ENCODE assay signal across 8 cellular contexts in genomic region chr12:77496714-77497113, GRCh38.
"Had no signal": no experiment of that assay in that cellular context is flagged by ENCODE, and none has a peak within 500 bp of the region (broad histone marks: within the 10 kb centered on the region; RNA-seq: fewer than 3 reads in every experiment).

No MANE protein-coding gene starts in this region.

- H3K27ac ChIP-seq: GM23248 had no signal

- H2AFZ ChIP-seq: GM23248 had no signal

- H3K4me3 ChIP-seq: GM23248, K562 had no signal

- H3K9ac ChIP-seq: GM23248 had no signal

- DNase-seq: GM23248, GOT3, H9, HCEC 1CT, KG1 had no signal

- ATAC-seq: K562 had no signal

- FAIRE-seq: H54, HTR-8/SVneo, K562 had no signal
